Comparison of ENCODE assay signal across 10 cellular contexts in the genomic region with DNA sequence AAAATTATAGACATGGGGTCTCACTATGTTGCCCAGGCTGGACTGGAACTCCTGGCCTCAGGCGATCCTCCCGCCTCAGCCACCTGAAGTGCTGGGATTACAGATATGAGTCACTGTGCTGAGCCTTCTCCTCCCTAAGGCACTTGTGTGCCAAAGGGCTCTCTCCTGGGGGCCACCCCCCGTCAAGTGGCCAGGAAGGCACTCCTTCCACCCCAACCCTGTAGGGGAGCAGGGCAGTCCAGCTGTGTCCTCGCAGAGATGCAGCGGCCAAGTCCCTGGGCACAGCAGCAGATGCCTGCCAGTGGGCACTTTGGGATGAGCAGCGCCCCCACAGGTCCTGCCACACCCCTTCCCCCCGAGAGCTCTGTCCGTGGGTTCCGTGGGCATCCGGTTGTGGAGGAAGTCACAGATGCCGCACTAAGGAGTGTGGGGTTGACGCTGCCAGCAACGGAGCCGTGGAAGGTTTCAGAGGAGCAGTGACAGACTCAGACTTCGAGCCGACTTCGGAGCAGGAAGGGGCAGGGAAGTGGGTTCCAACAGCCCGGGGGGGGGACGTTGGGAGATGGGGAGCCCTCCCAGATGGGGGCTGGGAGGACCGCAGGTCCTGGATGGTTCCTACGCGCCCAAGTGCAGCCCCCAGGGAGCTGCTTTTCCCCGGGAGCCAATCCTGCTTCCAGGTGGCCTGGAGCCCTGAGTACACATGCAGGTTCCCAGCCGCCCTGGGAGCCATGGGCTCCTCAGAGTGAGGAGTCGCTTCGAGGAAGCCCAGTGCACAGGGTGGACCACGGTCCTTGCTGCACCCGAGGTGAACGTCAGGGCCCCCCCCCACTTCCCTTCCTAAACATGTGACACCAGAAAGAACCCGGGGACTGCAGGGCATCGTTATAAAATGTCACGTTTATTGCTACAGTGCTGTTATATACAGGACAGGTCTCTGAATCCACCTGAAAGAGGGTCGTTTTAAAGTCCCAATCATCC. TPM values are rescaled to one million over a fixed set of nuclear protein-coding genes. Genes with fewer than 3 reads are reported as not detected.
DNase-seq lines count a peak whose midpoint lies in the region; ATAC-seq and TF ChIP-seq lines count a peak whose summit lies in the region.
"Had no signal": no experiment of that assay in that cellular context is flagged by ENCODE, and none has a peak within 500 bp of the region (broad histone marks: within the 10 kb centered on the region; RNA-seq: fewer than 3 reads in every experiment).

No MANE protein-coding gene starts in this region.

- H3K27ac ChIP-seq in trophoblast cell (ENCODE audit: low read depth, low read length) = no peak overlapping the region

- H3K36me3 ChIP-seq in trophoblast cell (ENCODE audit: control insufficient read depth in 1 of 2, insufficient read depth in 2 of 2, low read length in 2 of 2) = peaks cover 43% of the 10 kb centered on the region in 2 experiments

- peaks cover 2% of the 10 kb centered on the region for H3K9me3 ChIP-seq in trophoblast cell (ENCODE audit: insufficient read depth, low read depth, low read length)

- H2AFZ ChIP-seq in trophoblast cell (ENCODE audit: insufficient read depth, low read length, poor library complexity) = no peak overlapping the region

- H3K4ac ChIP-seq in trophoblast cell (ENCODE audit: low read depth, low read length) = no peak overlapping the region

- H2AK5ac ChIP-seq in trophoblast cell (ENCODE audit: low read length) = no peak overlapping the region

- no peak overlapping the region for H3K4me2 ChIP-seq in trophoblast cell (ENCODE audit: low read length)

- no peak for ATAC-seq in HG03108 (IDR thresholded peaks at IDR 0.05; ENCODE audit: unreplicated experiment)

- H3K4me1 ChIP-seq in trophoblast cell (ENCODE audit: control insufficient read depth in 1 of 2, insufficient read depth in 2 of 2, low read length in 2 of 2) = peaks cover 11 to 12% of the 10 kb centered on the region in 2 experiments

- no peak overlapping the region for H2BK120ac ChIP-seq in trophoblast cell (ENCODE audit: insufficient read depth, low read length, poor library complexity)

- no peak overlapping the region for H4K8ac ChIP-seq in trophoblast cell (ENCODE audit: low read depth, low read length)

- no peak overlapping the region for H4K91ac ChIP-seq in trophoblast cell (ENCODE audit: low read depth, low read length)

- peaks cover 25% of the 10 kb centered on the region for H3K4me1 Mint-ChIP-seq in HFFc6 (ENCODE audit: low read depth)

- peak; percentile 34 for DNase-seq in DMS53 (lab: John Stamatoyannopoulos, UW)
- DNase-seq in DMS53 treated with DMSO at 0.1 percent for 48 hours (lab: John Stamatoyannopoulos, UW; ENCODE audit: unreplicated experiment) = no peak
- DNase-seq in NCI-H69 (lab: John Stamatoyannopoulos, UW) = peak; percentile 9
- DNase-seq in activated effector memory CD4-positive, alpha-beta T cell treated with anti-CD3 and anti-CD28 coated beads, Interleukin-2, amount 50 U/mL, for 16 hours = peak; percentile 70
- peak; percentile 88 to 89 for DNase-seq in trophoblast cell
- no peak for DNase-seq in HFFc6
- no peak for DNase-seq in NCI-H2029 treated with DMSO at 0.1 percent for 48 hours (lab: John Stamatoyannopoulos, UW)
- DNase-seq: OCI-M1 had no signal

- H3K9ac ChIP-seq in trophoblast cell (ENCODE audit: low read length) = no peak overlapping the region

- WGBS in trophoblast cell (ENCODE audit: extremely low coverage, insufficient coverage, insufficient read length) = no CpG with 5 or more reads among the region's 33 CpGs

- no peak overlapping the region for H3K4me3 Mint-ChIP-seq in HFFc6

- no peak for TF ChIP-seq CTCF in HFFc6 (IDR thresholded peaks at IDR 0.05)

- peak overlapping the region; percentile 23 for H3K4me3 ChIP-seq in trophoblast cell (ENCODE audit: low read depth, low read length)
- H3K4me3 ChIP-seq: lung had no signal

- no peaks in the 10 kb centered on the region; the same call in 1 of the 2 replicates for H3K36me3 Mint-ChIP-seq in HFFc6 (ENCODE audit: low read depth)

- no peak overlapping the region for H2BK12ac ChIP-seq in trophoblast cell (ENCODE audit: low read length)

- H3K79me2 ChIP-seq in trophoblast cell (ENCODE audit: control insufficient read depth, insufficient read depth, low read length, poor library complexity) = peaks cover 11% of the 10 kb centered on the region

- H2BK5ac ChIP-seq in trophoblast cell (ENCODE audit: low read depth, low read length, poor library complexity) = no peak overlapping the region

- H3K27me3 ChIP-seq in trophoblast cell (ENCODE audit: insufficient read depth, low read length) = no peaks in the 10 kb centered on the region

- H3K9me3 Mint-ChIP-seq in HFFc6 = no peaks in the 10 kb centered on the region

- H3K27me3 Mint-ChIP-seq in HFFc6 (ENCODE audit: insufficient read depth) = peaks cover 7% of the 10 kb centered on the region

- H3K18ac ChIP-seq in trophoblast cell (ENCODE audit: low read length) = no peak overlapping the region

- no peak overlapping the region for H3K23ac ChIP-seq in trophoblast cell (ENCODE audit: low read length)

- no peak overlapping the region for H4K12ac ChIP-seq in trophoblast cell (ENCODE audit: low read depth, low read length)

- H3K14ac ChIP-seq in trophoblast cell (ENCODE audit: low read length) = no peak overlapping the region

- H3K27ac Mint-ChIP-seq in HFFc6 = no peak overlapping the region

- peaks cover 13% of the 10 kb centered on the region for H3K79me1 ChIP-seq in trophoblast cell (ENCODE audit: low read length)

RNA-seq across cellular contexts. Expression of gene UQCR11, which starts 3.4 kb away (rescaled TPM):
- 125 and 128 TPM in 2 replicates for polyA plus RNA-seq in trophoblast cell (2013)
- total RNA-seq in HFFc6 (2021; fragmentation: NEBNext Ultra II Directional; extraction: Animal tissue kit (Norgen Biotek cat#: 25700)) = 100 to 1,000 TPM; 178 to 319 (median 252) TPM

RNA-seq across cellular contexts. Expression of gene MBD3, which starts 16.0 kb away (rescaled TPM):
- polyA plus RNA-seq in trophoblast cell (2013) = 98.4 and 103 TPM in 2 replicates
- 100 to 1,000 TPM in 1 of 6 experiments, 10 to 100 TPM in 5; 75.6 to 104 (median 85.7) TPM for total RNA-seq in HFFc6 (2021; fragmentation: NEBNext Ultra II Directional; extraction: Animal tissue kit (Norgen Biotek cat#: 25700))

RNA-seq across cellular contexts. Expression of gene MEX3D, which starts 40.6 kb away (rescaled TPM):
- 102 and 105 TPM in 2 replicates for polyA plus RNA-seq in trophoblast cell (2013)
- 10 to 100 TPM; 28.6 to 36.7 (median 31.4) TPM for total RNA-seq in HFFc6 (2021; fragmentation: NEBNext Ultra II Directional; extraction: Animal tissue kit (Norgen Biotek cat#: 25700))

RNA-seq across cellular contexts. Expression of gene TCF3, which starts 43.7 kb away (rescaled TPM):
- 148 and 149 TPM in 2 replicates for polyA plus RNA-seq in trophoblast cell (2013)
- total RNA-seq in HFFc6 (2021; fragmentation: NEBNext Ultra II Directional; extraction: Animal tissue kit (Norgen Biotek cat#: 25700)) = 100 to 1,000 TPM in 1 of 6 experiments, 10 to 100 TPM in 5; 74.9 to 102 (median 82.0) TPM

Comparison
In these comparisons a context has a peak if more than half of its experiments do, and no peak if none do; other contexts are left out.
1. DNase-seq: peak in DMS53 (single experiment), NCI-H69 (single experiment), activated effector memory CD4-positive, alpha-beta T cell treated with anti-CD3 and anti-CD28 coated beads, Interleukin-2, amount 50 U/mL, for 16 hours (single experiment) and trophoblast cell (2 of 2); none in DMS53 treated with DMSO at 0.1 percent for 48 hours (single experiment), HFFc6 (single experiment) and NCI-H2029 treated with DMSO at 0.1 percent for 48 hours (single experiment).